Comparison of ENCODE assay signal across 17 cellular contexts in the genomic region with DNA sequence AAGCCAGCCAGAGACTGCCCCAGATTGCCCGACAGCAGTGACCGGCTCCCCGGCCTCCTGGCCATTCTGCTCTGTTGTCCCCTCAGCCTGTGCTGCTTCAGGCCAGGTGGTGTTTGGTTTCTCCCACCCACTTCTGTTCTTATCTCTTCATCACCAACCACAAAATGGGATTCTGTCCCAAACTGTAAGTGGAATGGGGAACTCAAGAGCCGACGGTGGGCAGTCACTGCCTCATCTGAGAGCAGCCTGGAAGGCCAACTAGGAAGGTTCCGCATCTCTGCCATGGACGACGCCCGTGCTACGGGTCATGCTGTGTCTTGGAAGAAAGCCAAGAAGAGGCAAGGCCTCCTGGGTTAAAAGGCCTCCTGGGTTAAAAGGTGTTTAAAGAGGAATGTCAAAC.
"Had no signal": no experiment of that assay in that cellular context is flagged by ENCODE, and none has a peak within 500 bp of the region (broad histone marks: within the 10 kb centered on the region; RNA-seq: fewer than 3 reads in every experiment).

No MANE protein-coding gene starts in this region.

- H3K36me3 ChIP-seq: neural progenitor cell, ovary, stomach, thoracic aorta, WERI-Rb-1 had no signal

- H3K4me3 ChIP-seq: body of pancreas, lung, neural progenitor cell, ovary, stomach, thoracic aorta had no signal

- H3K27ac ChIP-seq: body of pancreas, neural progenitor cell, ovary, stomach, thoracic aorta, WERI-Rb-1 had no signal

- ATAC-seq: activated CD8-positive, alpha-beta T cell treated with anti-CD3 and anti-CD28 coated beads, Interleukin-2, amount 10 ng/mL, durations not matched to agents 7 days and 5 days; body of pancreas; left cardiac atrium had no signal

- H3K4me3 Mint-ChIP-seq: activated CD8-positive, alpha-beta T cell treated with anti-CD3 and anti-CD28 coated beads, Interleukin-2, amount 10 ng/mL, durations not matched to agents 7 days and 5 days; activated T-helper 1 cell treated with anti-CD3 and anti-CD28 coated beads, Interleukin-12 subunit alpha, Interleukin-12 subunit beta, Interleukin-2, Interleukin-4 antibody, amounts not matched to agents 30 ng/mL and 10 ng/mL and 1 ng/mL, durations not matched to agents 14 hours and 24 hours and 36 hours; central memory CD8-positive, alpha-beta T cell; neural progenitor cell had no signal

- DNase-seq: activated CD4-positive, alpha-beta T cell treated with anti-CD3 and anti-CD28 coated beads for 48 hours; activated CD8-positive, alpha-beta T cell treated with anti-CD3 and anti-CD28 coated beads, Interleukin-2, amount 10 ng/mL, durations not matched to agents 7 days and 5 days; activated naive CD4-positive, alpha-beta T cell treated with Interleukin-2 at 50 U/mL for 16 hours; body of pancreas; cortex of kidney; left cardiac atrium; midbrain; ovary; stimulated activated CD4-positive, alpha-beta T cell treated with anti-CD3 and anti-CD28 coated beads, Interleukin-15, amount 100 ng/mL, for 24 hours; stimulated activated CD4-positive, alpha-beta T cell treated with anti-CD3 and anti-CD28 coated beads, Interleukin-4, amount 100 ng/mL, for 24 hours; stomach; WERI-Rb-1 had no signal

- H3K27me3 ChIP-seq: body of pancreas, neural progenitor cell, ovary, stomach had no signal

- H3K36me3 Mint-ChIP-seq: neural progenitor cell had no signal

- H3K4me1 Mint-ChIP-seq: central memory CD8-positive, alpha-beta T cell had no signal

- H3K9me3 Mint-ChIP-seq: activated T-helper 1 cell treated with anti-CD3 and anti-CD28 coated beads, Interleukin-12 subunit alpha, Interleukin-12 subunit beta, Interleukin-2, Interleukin-4 antibody, amounts not matched to agents 30 ng/mL and 10 ng/mL and 1 ng/mL, durations not matched to agents 14 hours and 24 hours and 36 hours; central memory CD8-positive, alpha-beta T cell; neural progenitor cell had no signal

- H3K27ac Mint-ChIP-seq: activated CD8-positive, alpha-beta T cell treated with anti-CD3 and anti-CD28 coated beads, Interleukin-2, amount 10 ng/mL, durations not matched to agents 7 days and 5 days; activated T-helper 1 cell treated with anti-CD3 and anti-CD28 coated beads, Interleukin-12 subunit alpha, Interleukin-12 subunit beta, Interleukin-2, Interleukin-4 antibody, amounts not matched to agents 30 ng/mL and 10 ng/mL and 1 ng/mL, durations not matched to agents 14 hours and 24 hours and 36 hours; neural progenitor cell had no signal

- H3K4me1 ChIP-seq: body of pancreas, neural progenitor cell had no signal

- H3K9me3 ChIP-seq: body of pancreas, ovary, stomach, thoracic aorta had no signal
